ENCODE assay signal across 21 cellular contexts in genomic region chr6:43297644-43298564, GRCh38. TPM values are rescaled to one million over a fixed set of nuclear protein-coding genes. Genes with fewer than 3 reads are reported as not detected.
DNase-seq lines count a peak whose midpoint lies in the region; FAIRE-seq and TF ChIP-seq lines count a peak whose summit lies in the region.
"Had no signal": no experiment of that assay in that cellular context is flagged by ENCODE, and none has a peak within 500 bp of the region (broad histone marks: within the 10 kb centered on the region; RNA-seq: fewer than 3 reads in every experiment).

Gene SLC22A7 (plus strand): TSS chr6:43298260. CDS start chr6:43298359, 99 bp downstream.

- no peak for FAIRE-seq in small intestine (lab: Jason Lieb, UNC)
- FAIRE-seq: endometrium had no signal

- H3K27me3 Mint-ChIP-seq in HFFc6 (ENCODE audit: insufficient read depth) = peaks cover 36% of the 10 kb centered on the region

- no peak within 1 kb of the TSS for H3K18ac ChIP-seq in mesendoderm (ENCODE audit: low read length)

- no peak within 1 kb of the TSS for H4K8ac ChIP-seq in mesendoderm (ENCODE audit: low read depth, low read length)

- H3K4me3 ChIP-seq in small intestine (ENCODE audit: low read depth in 1 of 2, low read length in 2 of 2) (no peak within 1 kb of the TSS), mesendoderm (ENCODE audit: low read length) (no peak within 1 kb of the TSS)
- H3K4me3 ChIP-seq: lung, SJCRH30 had no signal

- no peaks in the 10 kb centered on the region for H3K9me3 ChIP-seq in small intestine (ENCODE audit: control insufficient read depth, low read depth)
- H3K9me3 ChIP-seq: SJCRH30 had no signal

- no peak within 1 kb of the TSS for H4K5ac ChIP-seq in mesendoderm (ENCODE audit: low read length)

- H3K27ac Mint-ChIP-seq in HFFc6 = no peak within 1 kb of the TSS
- H3K27ac Mint-ChIP-seq: natural killer cell treated with Interleukin-12 subunit alpha and Interleukin-12 subunit beta and Interleukin-15 and Interleukin-18, amount 100 ng/mL, for 72 hours; WTC11 had no signal

- no peak within 1 kb of the TSS for H3K9ac ChIP-seq in mesendoderm (ENCODE audit: low read length)

- H2BK120ac ChIP-seq in mesendoderm (ENCODE audit: low read depth, low read length) = no peak within 1 kb of the TSS

- H3K9me3 Mint-ChIP-seq in HFFc6 = no peaks in the 10 kb centered on the region
- H3K9me3 Mint-ChIP-seq: natural killer cell treated with Interleukin-12 subunit alpha and Interleukin-12 subunit beta and Interleukin-15 and Interleukin-18, amount 100 ng/mL, for 72 hours; stimulated activated naive CD8-positive, alpha-beta T cell treated with anti-CD3 and anti-CD28 coated beads, Interleukin-15, amount 100 ng/mL, for 72 hours; WTC11 had no signal

- H3K4me1 Mint-ChIP-seq in HFFc6 (ENCODE audit: low read depth) = peaks cover 6% of the 10 kb centered on the region; the same call in 1 of the 2 replicates
- H3K4me1 Mint-ChIP-seq: stimulated activated naive CD8-positive, alpha-beta T cell treated with anti-CD3 and anti-CD28 coated beads, Interleukin-15, amount 100 ng/mL, for 72 hours had no signal

- no peaks in the 10 kb centered on the region for H3K79me2 ChIP-seq in mesendoderm (ENCODE audit: control insufficient read depth, insufficient read depth, low read length)

- H3K4ac ChIP-seq in mesendoderm (ENCODE audit: low read depth, low read length) = no peak within 1 kb of the TSS

- no peak for TF ChIP-seq CTCF in HFFc6 (IDR thresholded peaks at IDR 0.05)

- H2BK15ac ChIP-seq in mesendoderm (replicated peaks; ENCODE audit: low read depth) = no peak within 1 kb of the TSS

- no peaks in the 10 kb centered on the region for H3K79me1 ChIP-seq in mesendoderm (ENCODE audit: low read length)

- H3K36me3 Mint-ChIP-seq in HFFc6 (ENCODE audit: low read depth) = no peaks in the 10 kb centered on the region
- H3K36me3 Mint-ChIP-seq: natural killer cell treated with Interleukin-12 subunit alpha and Interleukin-12 subunit beta and Interleukin-15 and Interleukin-18, amount 100 ng/mL, for 72 hours; WTC11 had no signal

- no peak within 1 kb of the TSS for H3K4me3 Mint-ChIP-seq in HFFc6
- H3K4me3 Mint-ChIP-seq: natural killer cell treated with Interleukin-12 subunit alpha and Interleukin-12 subunit beta and Interleukin-15 and Interleukin-18, amount 100 ng/mL, for 72 hours; stimulated activated naive CD8-positive, alpha-beta T cell treated with anti-CD3 and anti-CD28 coated beads, Interleukin-15, amount 100 ng/mL, for 72 hours; WTC11 had no signal

- H3K27ac ChIP-seq in small intestine (ENCODE audit: low read depth in 1 of 2, low read length in 1 of 2) (no peak within 1 kb of the TSS), mesendoderm (ENCODE audit: low read depth, low read length) (no peak within 1 kb of the TSS)
- H3K27ac ChIP-seq: SJCRH30 had no signal

- H3K4me1 ChIP-seq in small intestine (ENCODE audit: control insufficient read depth in 2 of 2, insufficient read depth in 1 of 2, low read depth in 1 of 2, low read length in 1 of 2) (no peaks in the 10 kb centered on the region), mesendoderm (ENCODE audit: control insufficient read depth, low read depth, low read length) (no peaks in the 10 kb centered on the region)
- H3K4me1 ChIP-seq: SJCRH30 had no signal

- no peaks in the 10 kb centered on the region for H3K27me3 ChIP-seq in small intestine (ENCODE audit: control insufficient read depth in 2 of 2, insufficient read depth in 2 of 2, low read length in 2 of 2)
- no peaks in the 10 kb centered on the region for H3K27me3 ChIP-seq in mesendoderm (ENCODE audit: insufficient read depth, low read length, poor library complexity)

- H3K36me3 ChIP-seq in small intestine (ENCODE audit: control insufficient read depth in 2 of 2, insufficient read depth in 2 of 2, low read length in 2 of 2) (no peaks in the 10 kb centered on the region), mesendoderm (ENCODE audit: control insufficient read depth, insufficient read depth, low read length) (no peaks in the 10 kb centered on the region)
- H3K36me3 ChIP-seq: SJCRH30 had no signal

- H3K4me2 ChIP-seq in mesendoderm (ENCODE audit: low read length) = no peak within 1 kb of the TSS

- DNase-seq in activated T-cell treated with anti-CD3 and anti-CD28 coated beads, Interleukin-2, amount 50 U/mL, for 1 hour = peak; percentile 15
- DNase-seq in activated T-cell treated with anti-CD3 and anti-CD28 coated beads for 4 hours (no peak), cerebellum (ENCODE audit: low spot score) (peak; percentile 71), iPS-NIHi7 (ENCODE audit: extremely low spot score) (peak; percentile 8), small intestine (peak; percentile 66), HFFc6 (no peak), mesendoderm (no peak), inferior parietal cortex (ENCODE audit: extremely low spot score) (no peak)
- DNase-seq: 8988T, cerebellar nuclear complex, foreskin melanocyte, NCI-H2029, SJCRH30, T-helper 2 cell had no signal

- H3K23ac ChIP-seq in mesendoderm (ENCODE audit: low read length) = no peak within 1 kb of the TSS

- no peak within 1 kb of the TSS for H2AK5ac ChIP-seq in mesendoderm (ENCODE audit: low read length)

- 58 to 69% (median 64%) methylated on average over 10 of the region's 10 CpGs for WGBS in small intestine, 3 donors
- no CpG with 5 or more reads among the region's 10 CpGs for WGBS in mesendoderm (ENCODE audit: extremely low coverage, insufficient coverage, low lambda C conversion rate)

- no peak within 1 kb of the TSS for H3K56ac ChIP-seq in mesendoderm (ENCODE audit: low read length)

- no peak within 1 kb of the TSS for H2BK5ac ChIP-seq in mesendoderm (ENCODE audit: low read length)

RNA-seq across cellular contexts. Expression of gene SLC22A7, which starts in this region (rescaled TPM):
- total RNA-seq in cerebellum = 0.36 TPM
- polyA plus RNA-seq in small intestine = under 1 TPM in 1 of 3 donors, not detected in 2; 0.10 TPM
- not detected for total RNA-seq in HFFc6 (2021; fragmentation: NEBNext Ultra II Directional; extraction: Animal tissue kit (Norgen Biotek cat#: 25700))
- polyA plus RNA-seq in mesendoderm (2013, experiment 1 of 2) = not detected
- polyA plus RNA-seq in mesendoderm (2013, experiment 2 of 2) = not detected
- total RNA-seq: lung; natural killer cell treated with Interleukin-12 subunit alpha and Interleukin-12 subunit beta and Interleukin-15 and Interleukin-18, amount 100 ng/mL, for 72 hours; NCI-H460; SJCRH30; ureter; WTC11 had no signal
- polyA plus RNA-seq: lung had no signal

Comparison
In these comparisons a context has a peak if more than half of its experiments do, and no peak if none do; other contexts are left out.
1. DNase-seq: peak in activated T-cell treated with anti-CD3 and anti-CD28 coated beads, Interleukin-2, amount 50 U/mL, for 1 hour (single experiment) and iPS-NIHi7 (single experiment); none in activated T-cell treated with anti-CD3 and anti-CD28 coated beads for 4 hours (single experiment), HFFc6 (single experiment), mesendoderm (single experiment) and inferior parietal cortex (single experiment).
2. Peak in DNase-seq in cerebellum; RNA of the gene not detected or under 1 TPM.
3. Peak in DNase-seq in small intestine; RNA of the gene not detected or under 1 TPM.